1 cellular context compared by ENCODE assay signal in genomic region chr1:40059292-40059959, GRCh38.
TF ChIP-seq lines count a peak whose summit lies in the region.

No MANE protein-coding gene starts in this region.

TF ChIP-seq in K562, 482 proteins besides CTCF, POLR2A, EP300 and RAD21 (continued from another document and continues in another):
- TF ChIP-seq RERE (CRISPR knock-in tag; IDR thresholded peaks at IDR 0.05; ENCODE audit: borderline replicate concordance) (no peak), ETV6 (IDR thresholded peaks at IDR 0.05; ENCODE audit: borderline replicate concordance in 1 of 2, low read depth in 2 of 2, low read length in 1 of 2) (peak; percentile 99 to 100), ETV6 (CRISPR knock-in tag; IDR thresholded peaks at IDR 0.05; ENCODE audit: borderline replicate concordance) (no peak), THRB (CRISPR knock-in tag; conservative IDR thresholded peaks at IDR 0.05) (no peak), POLR2AphosphoS5 (IDR thresholded peaks at IDR 0.05; ENCODE audit: control insufficient read depth, insufficient read depth, low read depth, low read length) (no peak), JUNB (CRISPR knock-in tag; conservative IDR thresholded peaks at IDR 0.05) (no peak), ZFP30 (CRISPR knock-in tag; IDR thresholded peaks at IDR 0.05; ENCODE audit: borderline replicate concordance) (no peak), E2F5 (CRISPR knock-in tag; IDR thresholded peaks at IDR 0.05) (no peak), PTBP1 (IDR thresholded peaks at IDR 0.05; ENCODE audit: low read depth, low read length) (no peak), THAP12 (CRISPR knock-in tag; IDR thresholded peaks at IDR 0.05) (no peak), STAT6 (CRISPR knock-in tag; IDR thresholded peaks at IDR 0.05) (no peak), ZNF583 (CRISPR knock-in tag; IDR thresholded peaks at IDR 0.05) (no peak), BMI1 (IDR thresholded peaks at IDR 0.05; ENCODE audit: low read length) (no peak), HMG20B (CRISPR knock-in tag; IDR thresholded peaks at IDR 0.05) (no peak), ZNF175 (CRISPR knock-in tag; IDR thresholded peaks at IDR 0.05; ENCODE audit: low read depth) (no peak), ZFX (CRISPR knock-in tag; IDR thresholded peaks at IDR 0.05) (peak; percentile 34; the same call in 1 of the 2 replicates), NONO (IDR thresholded peaks at IDR 0.05; ENCODE audit: low read depth in 2 of 2, low read length in 1 of 2) (no peak), SETDB1 (IDR thresholded peaks at IDR 0.05; ENCODE audit: low read length) (no peak), E4F1 (CRISPR knock-in tag; IDR thresholded peaks at IDR 0.05; ENCODE audit: borderline replicate concordance) (no peak), CHAMP1 (IDR thresholded peaks at IDR 0.05) (no peak), ZEB2 (IDR thresholded peaks at IDR 0.05) (peak; percentile 60), ID3 (CRISPR knock-in tag; IDR thresholded peaks at IDR 0.05) (no peak), ID3 (tag; IDR thresholded peaks at IDR 0.05) (no peak), ZHX1 (conservative IDR thresholded peaks at IDR 0.05; ENCODE audit: low read length) (no peak), DEAF1 (CRISPR knock-in tag; IDR thresholded peaks at IDR 0.05) (no peak), ZFP36 (IDR thresholded peaks at IDR 0.05; ENCODE audit: low read depth, low read length, partially characterized antibody) (no peak), NUFIP1 (IDR thresholded peaks at IDR 0.05; ENCODE audit: partially characterized antibody) (no peak), PHTF2 (CRISPR knock-in tag; IDR thresholded peaks at IDR 0.05) (no peak), L3MBTL2 (IDR thresholded peaks at IDR 0.05) (no peak), SNRNP70 (optimal IDR thresholded peaks at IDR 0.05; ENCODE audit: low read depth, low read length) (no peak), SPI1 (IDR thresholded peaks at IDR 0.05; ENCODE audit: borderline replicate concordance, low read depth, low read length) (no peak; the same call in 1 of the 2 replicates), SAP30 (IDR thresholded peaks at IDR 0.05; ENCODE audit: borderline replicate concordance, insufficient read depth, low read depth, low read length, poor library complexity, severe bottlenecking) (no peak), ZNF766 (CRISPR knock-in tag; conservative IDR thresholded peaks at IDR 0.05) (0 out of 2 replicates have a peak, but pooled peaks have one; percentile 14), ZNF282 (CRISPR knock-in tag; IDR thresholded peaks at IDR 0.05) (no peak), ELF4 (CRISPR knock-in tag; IDR thresholded peaks at IDR 0.05) (no peak)
